ENCODE assay signal across 8 cellular contexts in genomic region chr9:92115977-92116285, GRCh38. TPM values are rescaled to one million over a fixed set of nuclear protein-coding genes. Genes with fewer than 3 reads are reported as not detected.
DNase-seq lines count a peak whose midpoint lies in the region; TF ChIP-seq lines count a peak whose summit lies in the region.

No MANE protein-coding gene starts in this region.

- no peak for DNase-seq in NB4 (ENCODE audit: low read depth)
- no peak for DNase-seq in effector memory CD4-positive, alpha-beta T cell
- DNase-seq in ovary, result no peak
- DNase-seq in Ammon's horn (ENCODE audit: low spot score), result no peak
- no peak for DNase-seq in NCI-H187 treated with DMSO at 0.1 percent for 48 hours (lab: John Stamatoyannopoulos, UW)
- DNase-seq in mesenteric fat pad (ENCODE audit: low spot score), result no peak
- DNase-seq in stimulated activated CD4-positive, alpha-beta T cell treated with anti-CD3 and anti-CD28 coated beads, Interleukin-4, amount 100 ng/mL, for 1 hour, result no peak

- H4K20me1 ChIP-seq in DOHH2 (ENCODE audit: control insufficient read depth, insufficient read depth, low read depth, low read length), result no peaks in the 10 kb centered on the region

- H3K4me2 ChIP-seq in DOHH2 (ENCODE audit: low read length), result peak overlapping the region; percentile 55

- TF ChIP-seq CTCF in DOHH2 (IDR thresholded peaks at IDR 0.05; ENCODE audit: low read depth, low read length, poor library complexity, severe bottlenecking) (no peak), NB4 (IDR thresholded peaks at IDR 0.05; ENCODE audit: low read depth, low read length) (no peak), ovary (IDR thresholded peaks at IDR 0.05) (no peak)

- no peaks in the 10 kb centered on the region for H3K9me2 ChIP-seq in DOHH2 (replicated peaks; ENCODE audit: control insufficient read depth, low read length)

- H3K27ac ChIP-seq in DOHH2 (ENCODE audit: low read depth, low read length) (peak overlapping the region; percentile 12; the same call in 1 of the 2 replicates), ovary (peak overlapping the region; percentile 45 to 76)
- H3K27ac ChIP-seq in effector memory CD4-positive, alpha-beta T cell (ENCODE audit: insufficient read depth, low read length, poor library complexity, severe bottlenecking), result peak overlapping the region; percentile 89

- peaks cover 27% of the 10 kb centered on the region for H3K36me3 ChIP-seq in DOHH2 (ENCODE audit: control insufficient read depth, low read length)
- peaks cover 16% of the 10 kb centered on the region for H3K36me3 ChIP-seq in effector memory CD4-positive, alpha-beta T cell (ENCODE audit: control insufficient read depth, insufficient read depth, low read length)
- no peaks in the 10 kb centered on the region for H3K36me3 ChIP-seq in ovary

- H3K27me3 ChIP-seq in DOHH2 (ENCODE audit: control insufficient read depth, low read length) (no peaks in the 10 kb centered on the region), ovary (no peaks in the 10 kb centered on the region)
- no peaks in the 10 kb centered on the region for H3K27me3 ChIP-seq in effector memory CD4-positive, alpha-beta T cell (replicated peaks; ENCODE audit: control insufficient read depth, insufficient read depth, low read length, poor library complexity, severe bottlenecking)

- H3K9me3 ChIP-seq in DOHH2 (ENCODE audit: control insufficient read depth, insufficient read depth, low read length) (no peaks in the 10 kb centered on the region), ovary (no peaks in the 10 kb centered on the region)
- H3K9me3 ChIP-seq in effector memory CD4-positive, alpha-beta T cell (ENCODE audit: control insufficient read depth, low read length), result no peaks in the 10 kb centered on the region

- intact Hi-C loops in ovary (cut with DNase I), result loop anchor here in 2 of 4 donors (10.0 kb wide), 1 partner anchor 161 kb away; the partner anchor contains the start of gene ROR2 (in 2 of the 2)

- H3K4me3 ChIP-seq in DOHH2 (ENCODE audit: low read length) (peak overlapping the region; percentile 94), NB4 (ENCODE audit: low read depth, low read length) (peak overlapping the region; percentile 96), ovary (peak overlapping the region; percentile 69)
- peak overlapping the region; percentile 83 for H3K4me3 ChIP-seq in effector memory CD4-positive, alpha-beta T cell (ENCODE audit: insufficient read depth, low read depth, low read length, poor library complexity, severe bottlenecking)

- H3K4me1 ChIP-seq in DOHH2 (ENCODE audit: control insufficient read depth, low read length), result peaks cover 17% of the 10 kb centered on the region
- peaks cover 7% of the 10 kb centered on the region for H3K4me1 ChIP-seq in effector memory CD4-positive, alpha-beta T cell (ENCODE audit: control insufficient read depth, insufficient read depth, low read length, poor library complexity, severe bottlenecking)
- H3K4me1 ChIP-seq in ovary (ENCODE audit: insufficient read depth), result no peaks in the 10 kb centered on the region

- peaks cover 9% of the 10 kb centered on the region; the same call in 1 of the 2 replicates for H3F3A ChIP-seq in DOHH2 (ENCODE audit: control insufficient read depth, insufficient read depth)

- 42 to 49% (median 43%) methylated on average over 4 of the region's 4 CpGs for WGBS in ovary, 3 donors

- TF ChIP-seq POLR2A in NB4 (IDR thresholded peaks at IDR 0.05; ENCODE audit: extremely low read depth, insufficient read length), result no peak
- TF ChIP-seq POLR2A in ovary (IDR thresholded peaks at IDR 0.05), result no peak

- peaks cover 43% of the 10 kb centered on the region for H3K79me2 ChIP-seq in DOHH2 (ENCODE audit: control insufficient read depth, low read length)

- TF ChIP-seq EP300 in ovary (IDR thresholded peaks at IDR 0.05), result no peak

RNA-seq across cellular contexts. Expression of gene SPTLC1, which starts 0.7 kb away (rescaled TPM):
- total RNA-seq in ovary, result 10 to 100 TPM; 60.1 to 80.2 (median 72.0) TPM
- polyA plus RNA-seq in ovary, result 10 to 100 TPM; 54.3 to 77.7 TPM
- 60.1 TPM for total RNA-seq in mesenteric fat pad

Comparison
In these comparisons a context has a peak if more than half of its experiments do, and no peak if none do; other contexts are left out.
1. H3K27ac ChIP-seq: peak in every context shown above with its lines; median percentile 89 in effector memory CD4-positive, alpha-beta T cell; 60 in ovary; 12 in DOHH2.